8 cellular contexts compared by ENCODE assay signal in the genomic region with DNA sequence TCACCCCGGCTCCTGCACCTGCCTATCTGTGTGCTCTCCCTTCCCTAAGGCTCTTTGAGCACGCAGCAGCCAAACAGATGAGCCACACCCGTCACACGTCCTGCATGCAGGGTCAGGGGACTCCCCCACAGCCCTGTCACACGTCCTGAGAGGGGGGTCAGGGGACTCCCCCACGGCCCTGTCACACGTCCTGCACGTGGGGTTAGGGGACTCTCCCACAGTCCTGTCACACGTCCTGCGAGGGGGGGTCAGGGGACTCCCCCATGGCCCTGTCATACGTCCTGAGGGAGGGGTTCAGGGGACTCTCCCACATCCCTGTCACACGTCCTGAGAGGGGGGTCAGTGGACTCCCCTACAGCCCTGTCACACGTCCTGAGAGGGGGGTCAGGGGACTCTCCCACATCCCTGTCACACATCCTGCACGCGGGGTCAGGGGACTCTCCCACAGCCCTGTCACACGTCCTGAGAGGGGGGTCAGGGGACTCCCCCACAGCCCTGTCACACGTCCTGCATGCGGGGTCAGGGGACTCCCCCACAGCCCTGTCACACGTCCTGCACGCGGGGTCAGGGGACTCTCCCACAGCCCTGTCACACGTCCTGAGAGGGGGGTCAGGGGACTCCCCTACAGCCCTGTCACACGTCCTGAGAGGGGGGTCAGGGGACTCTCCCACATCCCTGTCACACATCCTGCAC.
A peak's percentile ranks its signal among the peaks of the same experiment; 100 is the strongest.
DNase-seq lines count a peak whose midpoint lies in the region; ATAC-seq and TF ChIP-seq lines count a peak whose summit lies in the region.
"Not testable (repeated sequence)": the region's sequence is repeated elsewhere in the genome, so short reads cannot be mapped to it uniquely, and the experiment has no call there.

No MANE protein-coding gene starts in this region.

- not testable (repeated sequence) for H3K9me3 Mint-ChIP-seq in activated naive CD8-positive, alpha-beta T cell (ENCODE audit: low read depth); effector memory CD8-positive, alpha-beta T cell

- peak; percentile 21 for DNase-seq in NCI-H69 (lab: John Stamatoyannopoulos, UW)
- DNase-seq in T-helper 22 cell (ENCODE audit: low read depth) = peak; percentile 17
- peak; percentile 22 for DNase-seq in activated T-cell treated with anti-CD3 and anti-CD28 coated beads for 48 hours (ENCODE audit: low read depth)
- DNase-seq in effector memory CD8-positive, alpha-beta T cell = peak in 2 of 3 experiments; percentile 8 to 15
- peak; percentile 60 for DNase-seq in spleen
- peak; percentile 4 to 7 for DNase-seq in stimulated activated CD4-positive, alpha-beta T cell treated with anti-CD3 and anti-CD28 coated beads, Interleukin-4, amount 100 ng/mL, for 48 hours (ENCODE audit: low read depth in 2 of 2)
- peak; percentile 37 for DNase-seq in upper lobe of right lung

- ATAC-seq in effector memory CD8-positive, alpha-beta T cell (replicated peaks) = peak; percentile 73
- ATAC-seq in upper lobe of right lung = not testable (repeated sequence)

- H3K27me3 Mint-ChIP-seq in activated naive CD8-positive, alpha-beta T cell = not testable (repeated sequence)
- peaks cover 19 to 24% of the 10 kb centered on the region in 2 donors for H3K27me3 Mint-ChIP-seq in effector memory CD8-positive, alpha-beta T cell

- H3K4me1 Mint-ChIP-seq in activated naive CD8-positive, alpha-beta T cell (ENCODE audit: low read depth) = peaks cover 15% of the 10 kb centered on the region
- H3K4me1 Mint-ChIP-seq in effector memory CD8-positive, alpha-beta T cell (ENCODE audit: low read depth in 2 of 2) = not testable (repeated sequence)

- not testable (repeated sequence) for H3K36me3 Mint-ChIP-seq in activated naive CD8-positive, alpha-beta T cell
- H3K36me3 Mint-ChIP-seq in effector memory CD8-positive, alpha-beta T cell (ENCODE audit: insufficient read depth) = peaks cover 14% of the 10 kb centered on the region

- H3K4me3 ChIP-seq in spleen, upper lobe of right lung: not testable (repeated sequence)

- TF ChIP-seq POLR2A in spleen (IDR thresholded peaks at IDR 0.05) = not testable (repeated sequence)

- peaks cover 0 to 24% (median 10%) of the 10 kb centered on the region in 8 donors for H3K9me3 ChIP-seq in spleen
- H3K9me3 ChIP-seq in upper lobe of right lung = not testable (repeated sequence)

- H3K27me3 ChIP-seq in spleen (replicated peaks in 1 of 7) = peaks cover 0 to 39% (median 0%) of the 10 kb centered on the region in 7 donors
- H3K27me3 ChIP-seq in upper lobe of right lung = not testable (repeated sequence)

- 22 to 57% (median 47%) methylated on average over 11 to 23 of the region's 23 CpGs for WGBS in spleen, 5 donors

- peak overlapping the region; percentile 61 for H3K27ac Mint-ChIP-seq in activated naive CD8-positive, alpha-beta T cell
- peak overlapping the region; percentile 39 to 46 for H3K27ac Mint-ChIP-seq in effector memory CD8-positive, alpha-beta T cell

- not testable (repeated sequence) for H3K36me3 ChIP-seq in spleen, upper lobe of right lung

- H3K4me1 ChIP-seq in spleen, upper lobe of right lung: not testable (repeated sequence)

- not testable (repeated sequence) for TF ChIP-seq CTCF in spleen (IDR thresholded peaks at IDR 0.05 in 8 of 11, conservative IDR thresholded peaks at IDR 0.05 in 3 of 11); upper lobe of right lung (IDR thresholded peaks at IDR 0.05)

- intact Hi-C loops in spleen (cut with DNase I; ENCODE audit: low total_unique reads); upper lobe of right lung (cut with DNase I): not testable (repeated sequence)

- H3K4me3 Mint-ChIP-seq in activated naive CD8-positive, alpha-beta T cell = not testable (repeated sequence)
- peak overlapping the region in 1 of 2 donors; percentile 53 for H3K4me3 Mint-ChIP-seq in effector memory CD8-positive, alpha-beta T cell

- not testable (repeated sequence) for H3K27ac ChIP-seq in spleen, upper lobe of right lung

Comparison
In these comparisons a context has a peak if more than half of its experiments do, and no peak if none do; other contexts are left out.
1. DNase-seq: peak in every context shown above with its lines; median percentile 60 in spleen; 37 in upper lobe of right lung; 22 in activated T-cell treated with anti-CD3 and anti-CD28 coated beads for 48 hours; 21 in NCI-H69; 17 in T-helper 22 cell; 12 in effector memory CD8-positive, alpha-beta T cell; 6 in stimulated activated CD4-positive, alpha-beta T cell treated with anti-CD3 and anti-CD28 coated beads, Interleukin-4, amount 100 ng/mL, for 48 hours.